ENCODE assay signal across 15 cellular contexts in the genomic region with DNA sequence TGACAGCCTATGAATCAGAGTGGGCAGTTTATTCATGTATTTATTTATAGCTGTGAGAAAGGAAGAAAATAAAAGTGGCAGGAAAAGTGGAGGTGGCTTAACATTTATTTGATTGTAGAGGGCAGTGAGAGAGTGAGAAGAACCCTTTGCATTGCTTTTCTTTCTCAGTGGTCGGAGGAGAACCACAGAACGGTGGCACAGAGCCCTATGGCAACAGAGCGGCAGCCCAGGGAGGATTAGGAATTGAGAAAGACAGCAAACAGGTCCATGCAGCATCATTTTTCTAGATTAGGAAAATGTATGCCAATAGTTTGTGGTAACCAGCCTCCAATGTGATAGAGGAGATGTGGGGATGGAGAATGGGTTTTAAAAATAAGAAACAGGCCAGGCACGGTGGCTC. TPM values are rescaled to one million over a fixed set of nuclear protein-coding genes. Genes with fewer than 3 reads are reported as not detected.
DNase-seq lines count a peak whose midpoint lies in the region; ATAC-seq and TF ChIP-seq lines count a peak whose summit lies in the region.
"Had no signal": no experiment of that assay in that cellular context is flagged by ENCODE, and none has a peak within 500 bp of the region (broad histone marks: within the 10 kb centered on the region; RNA-seq: fewer than 3 reads in every experiment).

No MANE protein-coding gene starts in this region.

- H3K27ac ChIP-seq in right atrium auricular region (peak overlapping the region; percentile 65 to 89), PC-9 (peak overlapping the region; percentile 43), neutrophil (peak overlapping the region; percentile 90)
- H3K27ac ChIP-seq: 22Rv1, BLaER1 had no signal

- ATAC-seq in HG03439 (IDR thresholded peaks at IDR 0.05; ENCODE audit: unreplicated experiment): no peak
- no peak for ATAC-seq in HG02610 (IDR thresholded peaks at IDR 0.05; ENCODE audit: unreplicated experiment)
- ATAC-seq in GM21723 (IDR thresholded peaks at IDR 0.05; ENCODE audit: unreplicated experiment): no peak
- ATAC-seq: GM12878, GM23338 had no signal

- no peaks in the 10 kb centered on the region for H3K9me3 ChIP-seq in right atrium auricular region
- peaks cover 4% of the 10 kb centered on the region; the same call in 1 of the 2 replicates for H3K9me3 ChIP-seq in PC-9 (ENCODE audit: insufficient read depth, low read depth)
- no peaks in the 10 kb centered on the region for H3K9me3 ChIP-seq in neutrophil
- H3K9me3 ChIP-seq: BLaER1 had no signal

- CTCF ChIA-PET in PC-9 (lab: Charles Lee): no interaction called here

- intact Hi-C loops in cardiac septum (cut with DNase I): no loop called here
- intact Hi-C loops in PC-9 (cut with micrococcal nuclease; ENCODE audit: unreplicated experiment): no loop called here

- H3K9me3 Mint-ChIP-seq in chondrocyte (ENCODE audit: low read depth): no peaks in the 10 kb centered on the region
- H3K9me3 Mint-ChIP-seq: GM23338 had no signal

- H3K4me1 ChIP-seq in right atrium auricular region: peaks cover 0 to 24% of the 10 kb centered on the region in 2 donors
- peaks cover 47% of the 10 kb centered on the region for H3K4me1 ChIP-seq in PC-9 (replicated peaks; ENCODE audit: insufficient read depth)
- peaks cover 25 to 29% of the 10 kb centered on the region in 2 experiments for H3K4me1 ChIP-seq in neutrophil (ENCODE audit: control insufficient read depth in 1 of 2, insufficient read depth in 1 of 2, low read depth in 1 of 2, low read length in 1 of 2)
- H3K4me1 ChIP-seq: BLaER1 had no signal

- no peak overlapping the region for H2AFZ ChIP-seq in PC-9
- H2AFZ ChIP-seq: GM23338 had no signal

- DNase-seq in right atrium auricular region (ENCODE audit: low spot score) (no peak), cardiac septum (ENCODE audit: low spot score) (no peak), PC-9 (no peak), chondrocyte (ENCODE audit: low spot score) (no peak)
- DNase-seq: AML-193; CD4-positive, CD25-positive, alpha-beta regulatory T cell; H7 had no signal

- peak overlapping the region; percentile 58 for H3K27ac Mint-ChIP-seq in chondrocyte (ENCODE audit: unreplicated experiment)
- H3K27ac Mint-ChIP-seq: GM23338 had no signal

- peaks cover 16% of the 10 kb centered on the region for H3K27me3 Mint-ChIP-seq in chondrocyte (ENCODE audit: low read depth)

- H3K27me3 ChIP-seq in right atrium auricular region (no peaks in the 10 kb centered on the region), PC-9 (ENCODE audit: insufficient read depth, low read depth) (no peaks in the 10 kb centered on the region), neutrophil (peaks cover 20% of the 10 kb centered on the region)
- H3K27me3 ChIP-seq: BLaER1 had no signal

- H3K4me1 Mint-ChIP-seq in chondrocyte (ENCODE audit: low read depth): peaks cover 25% of the 10 kb centered on the region
- H3K4me1 Mint-ChIP-seq: CD4-positive, CD25-positive, alpha-beta regulatory T cell had no signal

- BruUV-seq in PC-9 (replicated peaks; lab: Mats Ljungman, UMichigan): no TSS peak

- H3K36me3 Mint-ChIP-seq in chondrocyte (ENCODE audit: low read depth): peaks cover 5% of the 10 kb centered on the region
- H3K36me3 Mint-ChIP-seq: CD4-positive, CD25-positive, alpha-beta regulatory T cell had no signal

- POLR2A ChIA-PET in PC-9 (lab: Charles Lee; ENCODE audit: unreplicated experiment): no interaction called here

- H3K36me3 ChIP-seq in right atrium auricular region: no peaks in the 10 kb centered on the region
- H3K36me3 ChIP-seq in PC-9 (ENCODE audit: low read depth): no peaks in the 10 kb centered on the region; the same call in 1 of the 2 replicates
- no peaks in the 10 kb centered on the region for H3K36me3 ChIP-seq in neutrophil
- H3K36me3 ChIP-seq: BLaER1 had no signal

- H3F3A ChIP-seq in PC-9 (ENCODE audit: insufficient read depth, low read depth): peaks cover 33% of the 10 kb centered on the region

- no peak for TF ChIP-seq CTCF in right atrium auricular region (IDR thresholded peaks at IDR 0.05)
- no peak for TF ChIP-seq CTCF in PC-9 (conservative IDR thresholded peaks at IDR 0.05)
- TF ChIP-seq CTCF in chondrocyte (IDR thresholded peaks at IDR 0.05): no peak
- TF ChIP-seq CTCF in neutrophil (IDR thresholded peaks at IDR 0.05): no peak

- H4K20me1 ChIP-seq in PC-9 (ENCODE audit: insufficient read depth): no peaks in the 10 kb centered on the region
- H4K20me1 ChIP-seq: BLaER1 had no signal

- H3K4me2 ChIP-seq in PC-9: no peak overlapping the region
- H3K4me2 ChIP-seq: BLaER1, GM23338 had no signal

- no peak overlapping the region for H3K4me3 Mint-ChIP-seq in chondrocyte (ENCODE audit: unreplicated experiment)
- H3K4me3 Mint-ChIP-seq: CD4-positive, CD25-positive, alpha-beta regulatory T cell; GM23338 had no signal

- no peaks in the 10 kb centered on the region for H3K9me2 ChIP-seq in PC-9 (ENCODE audit: insufficient read depth)

- 0 out of 2 replicates have a peak, but pooled peaks cover 6% of the 10 kb centered on the region for H3K79me2 ChIP-seq in PC-9 (ENCODE audit: low read depth)

- H3K4me3 ChIP-seq in right atrium auricular region: no peak overlapping the region
- H3K4me3 ChIP-seq in PC-9: no peak overlapping the region
- no peak overlapping the region for H3K4me3 ChIP-seq in neutrophil (ENCODE audit: low read depth in 1 of 2, low read length in 1 of 2)
- H3K4me3 ChIP-seq: BLaER1, GM12878, GM23338 had no signal

RNA-seq across cellular contexts. Expression of a gene that starts 53.1 kb away (rescaled TPM):
- total RNA-seq in right atrium auricular region (10 to 100 TPM; 38.6 to 40.0 TPM), cardiac septum (1.9 TPM), PC-9 (2021) (22.5 and 29.2 TPM in 2 replicates), chondrocyte (3.0 to 5.5 TPM (median 4.9 TPM) in 3 replicates)
- total RNA-seq: CD4-positive, CD25-positive, alpha-beta regulatory T cell had no signal
